ENCODE assay signal across 1 cellular context in the genomic region with DNA sequence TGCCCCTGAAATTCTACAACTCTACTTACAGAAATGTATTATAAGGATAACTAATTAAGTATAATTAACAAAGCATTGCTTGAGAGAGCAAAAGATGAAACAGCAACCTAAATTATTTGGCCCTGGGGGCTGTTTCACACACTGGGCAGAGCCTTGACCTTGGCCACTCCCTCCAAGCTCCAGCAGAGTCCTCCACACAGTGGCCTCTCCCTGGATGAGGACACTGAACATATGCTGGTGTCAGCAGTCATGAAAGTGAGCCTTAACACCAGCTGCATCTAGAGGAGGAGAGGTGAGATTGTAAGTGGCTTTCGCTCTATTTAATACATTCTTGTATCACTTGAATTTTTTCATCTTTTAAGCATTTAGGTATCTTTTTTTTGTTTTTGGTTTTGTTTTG.
TF ChIP-seq lines count a peak whose summit lies in the region.

No MANE protein-coding gene starts in this region.

TF ChIP-seq in K562, 482 proteins besides CTCF, POLR2A, EP300 and RAD21:
- TF ChIP-seq FOXJ3 (CRISPR knock-in tag; IDR thresholded peaks at IDR 0.05) (no peak), PHB2 (IDR thresholded peaks at IDR 0.05; ENCODE audit: low read depth) (no peak), SRSF3 (IDR thresholded peaks at IDR 0.05; ENCODE audit: insufficient read depth, low read length) (no peak), CXXC5 (CRISPR knock-in tag; IDR thresholded peaks at IDR 0.05) (no peak), ZNF316 (IDR thresholded peaks at IDR 0.05) (no peak), XRCC4 (IDR thresholded peaks at IDR 0.05; ENCODE audit: extremely low read depth, insufficient read depth, insufficient read length) (no peak), ZNF507 (tag; conservative IDR thresholded peaks at IDR 0.05) (no peak), FIP1L1 (IDR thresholded peaks at IDR 0.05; ENCODE audit: low read depth, low read length, poor library complexity, severe bottlenecking) (no peak), POLR3A (IDR thresholded peaks at IDR 0.05; ENCODE audit: borderline replicate concordance, extremely low read depth, insufficient read depth, insufficient read length) (no peak), KAT8 (IDR thresholded peaks at IDR 0.05; ENCODE audit: low read depth) (no peak), HDAC2 (IDR thresholded peaks at IDR 0.05) (no peak), COPS2 (conservative IDR thresholded peaks at IDR 0.05) (no peak), HLTF (IDR thresholded peaks at IDR 0.05) (no peak), SAFB (IDR thresholded peaks at IDR 0.05; ENCODE audit: borderline replicate concordance, low read depth, low read length) (no peak), MAX (CRISPR knock-in tag; IDR thresholded peaks at IDR 0.05) (no peak)
- TF ChIP-seq, protein P1, sequence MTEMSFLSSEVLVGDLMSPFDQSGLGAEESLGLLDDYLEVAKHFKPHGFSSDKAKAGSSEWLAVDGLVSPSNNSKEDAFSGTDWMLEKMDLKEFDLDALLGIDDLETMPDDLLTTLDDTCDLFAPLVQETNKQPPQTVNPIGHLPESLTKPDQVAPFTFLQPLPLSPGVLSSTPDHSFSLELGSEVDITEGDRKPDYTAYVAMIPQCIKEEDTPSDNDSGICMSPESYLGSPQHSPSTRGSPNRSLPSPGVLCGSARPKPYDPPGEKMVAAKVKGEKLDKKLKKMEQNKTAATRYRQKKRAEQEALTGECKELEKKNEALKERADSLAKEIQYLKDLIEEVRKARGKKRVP (CRISPR knock-in tag; IDR thresholded peaks at IDR 0.05) = no peak
TF ChIP-seq in K562: peak in this region for 0.
